ENCODE assay signal across 1 cellular context in genomic region chr2:233051241-233052149, GRCh38.
TF ChIP-seq lines count a peak whose summit lies in the region.

No MANE protein-coding gene starts in this region.

TF ChIP-seq in WTC11, 78 proteins besides CTCF, POLR2A, EP300 and RAD21 (continued from another document):
- peak; percentile 74; the same call in 1 of the 2 replicates for TF ChIP-seq ZNF281 (CRISPR knock-in tag; IDR thresholded peaks at IDR 0.05)
